12 cellular contexts compared by ENCODE assay signal in genomic region chr10:119441921-119442757, GRCh38.
DNase-seq lines count a peak whose midpoint lies in the region; ATAC-seq and TF ChIP-seq lines count a peak whose summit lies in the region.
"Had no signal": no experiment of that assay in that cellular context is flagged by ENCODE, and none has a peak within 500 bp of the region (broad histone marks: within the 10 kb centered on the region; RNA-seq: fewer than 3 reads in every experiment).

No MANE protein-coding gene starts in this region.

- no peaks in the 10 kb centered on the region for H3K27me3 ChIP-seq in Peyer's patch
- no peaks in the 10 kb centered on the region for H3K27me3 ChIP-seq in thyroid gland
- H3K27me3 ChIP-seq: colonic mucosa had no signal

- peak; percentile 51 for ATAC-seq in memory B cell (ENCODE audit: low read depth)
- ATAC-seq in GM21367 (IDR thresholded peaks at IDR 0.05; ENCODE audit: unreplicated experiment), result no peak
- ATAC-seq in GM21576 (IDR thresholded peaks at IDR 0.05; ENCODE audit: unreplicated experiment), result no peak
- ATAC-seq in HG03159 (IDR thresholded peaks at IDR 0.05; ENCODE audit: unreplicated experiment), result no peak

- peaks cover 0 to 6% (median 0%) of the 10 kb centered on the region in 4 donors for H3K4me1 ChIP-seq in Peyer's patch
- peaks cover 7 to 16% of the 10 kb centered on the region in 2 donors for H3K4me1 ChIP-seq in thyroid gland
- H3K4me1 ChIP-seq: colonic mucosa had no signal

- peaks cover 2% of the 10 kb centered on the region for H3K36me3 Mint-ChIP-seq in memory B cell
- H3K36me3 Mint-ChIP-seq: mesothelial cell of epicardium had no signal

- H3K4me1 Mint-ChIP-seq in memory B cell, result peaks cover 17% of the 10 kb centered on the region
- H3K4me1 Mint-ChIP-seq: mesothelial cell of epicardium had no signal

- TF ChIP-seq POLR2A in Peyer's patch (IDR thresholded peaks at IDR 0.05), result no peak
- no peak for TF ChIP-seq POLR2A in thyroid gland (IDR thresholded peaks at IDR 0.05)

- H3K9me3 ChIP-seq in Peyer's patch (no peaks in the 10 kb centered on the region), thyroid gland (no peaks in the 10 kb centered on the region)
- H3K9me3 ChIP-seq: colonic mucosa had no signal

- H3K36me3 ChIP-seq in Peyer's patch, result peaks cover 0 to 8% (median 0%) of the 10 kb centered on the region in 3 donors
- H3K36me3 ChIP-seq in thyroid gland, result peaks cover 0 to under 1% of the 10 kb centered on the region in 2 donors
- H3K36me3 ChIP-seq: colonic mucosa had no signal

- no peaks in the 10 kb centered on the region for H3K27me3 Mint-ChIP-seq in memory B cell

- H3K27ac ChIP-seq in Peyer's patch (peak overlapping the region; percentile 36 to 75 (median 62)), thyroid gland (peak overlapping the region in 2 of 3 donors; percentile 0 to 21)
- H3K27ac ChIP-seq: colonic mucosa had no signal

- WGBS in thyroid gland, 2 donors, result 47 to 59% methylated on average over 20 of the region's 25 CpGs

- peak overlapping the region; percentile 26 for H3K27ac Mint-ChIP-seq in memory B cell
- H3K27ac Mint-ChIP-seq: mesothelial cell of epicardium had no signal

- H3K4me3 ChIP-seq in Peyer's patch (no peak overlapping the region), thyroid gland (replicated peaks in 1 of 3) (no peak overlapping the region)
- H3K4me3 ChIP-seq: colonic mucosa had no signal

- no peaks in the 10 kb centered on the region for H3K9me3 Mint-ChIP-seq in memory B cell
- H3K9me3 Mint-ChIP-seq: mesothelial cell of epicardium had no signal

- no peak overlapping the region for H3K4me3 Mint-ChIP-seq in memory B cell
- H3K4me3 Mint-ChIP-seq: mesothelial cell of epicardium had no signal

- DNase-seq in NCI-H1694 treated with DMSO at 0.1 percent for 48 hours (lab: John Stamatoyannopoulos, UW) (peak; percentile 21), NCI-H1694 (lab: John Stamatoyannopoulos, UW) (no peak), Peyer's patch (peak in 1 of 3 donors; percentile 37), memory B cell (ENCODE audit: low spot score in 2 of 2) (no peak), thyroid gland (no peak)
- DNase-seq: activated CD4-positive, alpha-beta T cell treated with anti-CD3 and anti-CD28 coated beads for 48 hours; activated naive CD4-positive, alpha-beta T cell; colonic mucosa had no signal

- no peak for TF ChIP-seq CTCF in Peyer's patch (IDR thresholded peaks at IDR 0.05)
- no peak for TF ChIP-seq CTCF in thyroid gland (IDR thresholded peaks at IDR 0.05)

- intact Hi-C loops in thyroid gland (cut with DNase I), result no loop called here
